ENCODE assay signal across 12 cellular contexts in genomic region chr10:78658645-78659632, GRCh38.
DNase-seq lines count a peak whose midpoint lies in the region; ATAC-seq, FAIRE-seq and TF ChIP-seq lines count a peak whose summit lies in the region.
"Had no signal": no experiment of that assay in that cellular context is flagged by ENCODE, and none has a peak within 500 bp of the region (broad histone marks: within the 10 kb centered on the region; RNA-seq: fewer than 3 reads in every experiment).

No MANE protein-coding gene starts in this region.

- no peak for TF ChIP-seq CTCF in PC-9 (conservative IDR thresholded peaks at IDR 0.05)

- H3K4me1 ChIP-seq in PC-9 (replicated peaks; ENCODE audit: insufficient read depth) (peaks cover 13% of the 10 kb centered on the region), GM23248 (ENCODE audit: insufficient read depth) (no peaks in the 10 kb centered on the region)
- H3K4me1 ChIP-seq: colonic mucosa had no signal

- BruUV-seq in PC-9 (replicated peaks; lab: Mats Ljungman, UMichigan): no TSS peak

- POLR2A ChIA-PET in PC-9 (lab: Charles Lee; ENCODE audit: unreplicated experiment): no interaction called here

- H3F3A ChIP-seq in PC-9 (ENCODE audit: insufficient read depth, low read depth) (no peaks in the 10 kb centered on the region), GM23248 (ENCODE audit: insufficient read depth) (no peaks in the 10 kb centered on the region)

- peak; percentile 27 for FAIRE-seq in GM12892 (lab: Jason Lieb, UNC)

- H3K27ac ChIP-seq in PC-9 (no peak overlapping the region), GM23248 (no peak overlapping the region)
- H3K27ac ChIP-seq: colonic mucosa had no signal

- H3K9me2 ChIP-seq in PC-9 (ENCODE audit: insufficient read depth): no peaks in the 10 kb centered on the region
- H3K9me2 ChIP-seq in GM23248 (ENCODE audit: insufficient read depth): no peaks in the 10 kb centered on the region

- peak; percentile 74 for ATAC-seq in GM21367 (IDR thresholded peaks at IDR 0.05; ENCODE audit: unreplicated experiment)
- peak; percentile 63 for ATAC-seq in HG03108 (IDR thresholded peaks at IDR 0.05; ENCODE audit: unreplicated experiment)

- CTCF ChIA-PET in PC-9 (lab: Charles Lee): no interaction called here

- 0 out of 2 replicates have a peak overlapping the region, but pooled peaks have one; percentile 8 for H3K4me2 ChIP-seq in PC-9
- H3K4me2 ChIP-seq in GM23248 (ENCODE audit: unreplicated experiment): no peak overlapping the region

- no peaks in the 10 kb centered on the region for H4K20me1 ChIP-seq in PC-9 (ENCODE audit: insufficient read depth)
- H4K20me1 ChIP-seq in GM23248 (ENCODE audit: insufficient read depth): no peaks in the 10 kb centered on the region

- in situ Hi-C loops in GM23248 (cut with MboI): no loop called here

- H3K9me3 ChIP-seq in PC-9 (ENCODE audit: insufficient read depth, low read depth) (no peaks in the 10 kb centered on the region), GM23248 (ENCODE audit: low read depth) (no peaks in the 10 kb centered on the region)
- H3K9me3 ChIP-seq: colonic mucosa had no signal

- H2AFZ ChIP-seq in PC-9 (no peak overlapping the region), GM23248 (no peak overlapping the region)

- intact Hi-C loops in PC-9 (cut with micrococcal nuclease; ENCODE audit: unreplicated experiment): loop anchor here (10.0 kb wide), 2 partner anchors 224 to 614 kb away; no protein-coding TSS in a partner anchor

- H3K36me3 ChIP-seq in PC-9 (ENCODE audit: low read depth) (no peaks in the 10 kb centered on the region), GM23248 (ENCODE audit: low read depth) (no peaks in the 10 kb centered on the region)
- H3K36me3 ChIP-seq: colonic mucosa had no signal

- DNase-seq in GM12892 (ENCODE audit: insufficient read length) (no peak), PC-9 (peak in 1 of 2 experiments; percentile 57), NCI-H146 treated with DMSO at 0.1 percent for 48 hours (lab: John Stamatoyannopoulos, UW; ENCODE audit: unreplicated experiment) (no peak), GM23248 (no peak), NCI-H1694 (lab: John Stamatoyannopoulos, UW) (no peak), NCI-H2107 treated with DMSO at 0.1 percent for 48 hours (lab: John Stamatoyannopoulos, UW; ENCODE audit: unreplicated experiment) (no peak)
- DNase-seq: activated CD4-positive, CD25-positive, alpha-beta regulatory T cell; colonic mucosa; mammary epithelial cell; NCI-H1092 had no signal

- H3K27me3 ChIP-seq in PC-9 (ENCODE audit: insufficient read depth, low read depth) (peaks cover 6% of the 10 kb centered on the region; the same call in 1 of the 2 replicates), GM23248 (replicated peaks; ENCODE audit: insufficient read depth) (no peaks in the 10 kb centered on the region)
- H3K27me3 ChIP-seq: colonic mucosa had no signal

- no peak overlapping the region for H3K9ac ChIP-seq in GM23248

- WGBS in GM23248 (ENCODE audit: low coverage in 1 of 2, low lambda C conversion rate in 2 of 2, missing lambda C conversion rate in 2 of 2), 2 experiments: 90 to 91% methylated on average over 8 of the region's 8 CpGs

- H3K79me2 ChIP-seq in PC-9 (ENCODE audit: low read depth): no peaks in the 10 kb centered on the region
- no peaks in the 10 kb centered on the region for H3K79me2 ChIP-seq in GM23248 (ENCODE audit: insufficient read depth)

- H3K4me3 ChIP-seq in PC-9: no peak overlapping the region
- H3K4me3 ChIP-seq in GM23248: no peak overlapping the region
- H3K4me3 ChIP-seq: colonic mucosa had no signal

- no peak for TF ChIP-seq POLR2A in GM12892 (IDR thresholded peaks at IDR 0.05; ENCODE audit: low read depth, low read length)
